In the genomic region with DNA sequence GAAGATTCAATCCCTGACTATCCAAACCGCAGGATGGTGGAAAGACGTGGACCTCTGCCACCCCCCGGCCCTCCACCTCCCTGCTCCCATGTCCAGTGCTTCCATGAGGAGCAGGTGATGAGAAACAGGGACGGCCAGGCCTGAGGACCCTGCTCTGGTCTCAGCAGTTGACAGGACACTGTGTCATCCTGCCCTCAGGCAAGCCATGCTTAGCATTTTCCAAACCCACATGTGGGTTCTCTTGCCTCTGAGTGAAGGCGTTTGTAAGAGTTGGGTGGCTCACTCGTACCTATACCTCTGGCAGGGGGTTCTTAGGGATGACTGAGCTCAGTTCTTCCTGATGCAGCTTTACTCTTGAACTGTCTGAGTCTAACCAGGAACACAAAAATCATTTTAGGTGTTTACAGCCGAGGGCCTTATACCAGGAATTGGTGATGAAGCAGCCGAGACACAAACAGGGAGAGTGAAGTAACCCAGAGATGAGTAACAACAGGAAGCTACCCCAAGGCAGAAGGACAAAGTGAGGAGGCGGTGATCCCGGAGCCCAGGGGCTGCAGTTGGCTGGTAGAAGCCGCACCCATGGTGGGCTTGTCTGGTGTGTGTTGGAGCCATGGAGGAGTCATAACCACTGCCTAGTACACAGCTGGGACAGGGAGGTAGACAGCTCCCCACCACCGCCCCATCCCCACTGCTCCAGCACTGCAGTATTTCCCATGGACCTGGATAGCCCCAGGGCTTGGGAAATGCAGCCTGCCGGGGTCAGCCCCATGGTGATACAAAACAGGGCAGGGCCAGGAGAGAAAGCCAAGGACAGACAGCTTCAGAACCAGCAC, we compare ENCODE assay signal across 14 cellular contexts. TPM values are rescaled to one million over a fixed set of nuclear protein-coding genes. Genes with fewer than 3 reads are reported as not detected.
A peak's percentile ranks its signal among the peaks of the same experiment; 100 is the strongest.
DNase-seq lines count a peak whose midpoint lies in the region; ATAC-seq and TF ChIP-seq lines count a peak whose summit lies in the region.
"Had no signal": no experiment of that assay in that cellular context is flagged by ENCODE, and none has a peak within 500 bp of the region (broad histone marks: within the 10 kb centered on the region; RNA-seq: fewer than 3 reads in every experiment).

No MANE protein-coding gene starts in this region.

- H3K36me3 ChIP-seq in BE2C, result no peaks in the 10 kb centered on the region
- H3K36me3 ChIP-seq in Loucy (ENCODE audit: insufficient read depth, low read length), result no peaks in the 10 kb centered on the region
- H3K36me3 ChIP-seq in breast epithelium, result no peaks in the 10 kb centered on the region
- no peaks in the 10 kb centered on the region for H3K36me3 ChIP-seq in mesendoderm (ENCODE audit: control insufficient read depth, insufficient read depth, low read length)
- H3K36me3 ChIP-seq: ascending aorta, esophagus muscularis mucosa, uterus had no signal

- no peak for ATAC-seq in left lobe of liver
- ATAC-seq in GM21515 (IDR thresholded peaks at IDR 0.05; ENCODE audit: unreplicated experiment), result no peak
- ATAC-seq: left colon, T-cell had no signal

- peak overlapping the region; percentile 4 for H2BK15ac ChIP-seq in mesendoderm (replicated peaks; ENCODE audit: low read depth)

- H3K36me3 Mint-ChIP-seq in Calu3 (ENCODE audit: insufficient read depth, unreplicated experiment), result no peaks in the 10 kb centered on the region
- H3K36me3 Mint-ChIP-seq: T-cell had no signal

- CTCF ChIA-PET in Calu3 (lab: Charles Lee), result interaction anchor here (1.3 to 1.8 kb wide), 2 partner anchors 19 to 26 kb away, joined by 3 to 4 read pairs; partner anchors contain the start of gene ADORA1

- peak overlapping the region; percentile 96 for H2BK5ac ChIP-seq in mesendoderm (ENCODE audit: low read length)

- H3K4me2 ChIP-seq in Loucy (ENCODE audit: low read depth, low read length, poor library complexity, severe bottlenecking) (peak overlapping the region; percentile 58), mesendoderm (ENCODE audit: low read length) (no peak overlapping the region)

- H3K27me3 ChIP-seq in BE2C, result no peaks in the 10 kb centered on the region
- no peaks in the 10 kb centered on the region for H3K27me3 ChIP-seq in Loucy (ENCODE audit: insufficient read depth, low read length, poor library complexity, severe bottlenecking)
- no peaks in the 10 kb centered on the region for H3K27me3 ChIP-seq in breast epithelium
- H3K27me3 ChIP-seq in mesendoderm (ENCODE audit: insufficient read depth, low read length, poor library complexity), result no peaks in the 10 kb centered on the region
- H3K27me3 ChIP-seq: ascending aorta, uterus had no signal

- peak overlapping the region; percentile 91 for H3K23ac ChIP-seq in mesendoderm (ENCODE audit: low read length)

- no peak for TF ChIP-seq CTCF in BE2C (IDR thresholded peaks at IDR 0.05; ENCODE audit: low read depth, low read length)
- no peak for TF ChIP-seq CTCF in Loucy (conservative IDR thresholded peaks at IDR 0.05; ENCODE audit: low read length)
- TF ChIP-seq CTCF in breast epithelium (IDR thresholded peaks at IDR 0.05), result no peak
- TF ChIP-seq CTCF in Calu3 (IDR thresholded peaks at IDR 0.05; ENCODE audit: unreplicated experiment), result no peak

- H3K79me1 ChIP-seq in mesendoderm (ENCODE audit: low read length), result peaks cover 2% of the 10 kb centered on the region

- no peaks in the 10 kb centered on the region for H3F3A ChIP-seq in Loucy (ENCODE audit: low read depth)

- BruUV-seq in Calu3 (replicated peaks; lab: Mats Ljungman, UMichigan), result no TSS peak

- H3K27ac Mint-ChIP-seq in Calu3 (ENCODE audit: unreplicated experiment), result no peak overlapping the region
- H3K27ac Mint-ChIP-seq: T-cell had no signal

- H3K79me2 ChIP-seq in Loucy (ENCODE audit: insufficient read depth, low read length) (no peaks in the 10 kb centered on the region), mesendoderm (ENCODE audit: control insufficient read depth, insufficient read depth, low read length) (no peaks in the 10 kb centered on the region)

- H2AK5ac ChIP-seq in mesendoderm (ENCODE audit: low read length), result peak overlapping the region; percentile 67

- peaks cover 13% of the 10 kb centered on the region for H3K4me1 Mint-ChIP-seq in Calu3 (ENCODE audit: low read depth, unreplicated experiment)
- H3K4me1 Mint-ChIP-seq: T-cell had no signal

- peaks cover 64% of the 10 kb centered on the region for H3K4me1 ChIP-seq in BE2C
- H3K4me1 ChIP-seq in Loucy (ENCODE audit: insufficient read depth, low read length, poor library complexity, severe bottlenecking), result peaks cover 29% of the 10 kb centered on the region
- H3K4me1 ChIP-seq in breast epithelium, result peaks cover 0 to 8% of the 10 kb centered on the region in 2 donors
- H3K4me1 ChIP-seq in mesendoderm (ENCODE audit: control insufficient read depth, low read depth, low read length), result peaks cover 53% of the 10 kb centered on the region
- H3K4me1 ChIP-seq: ascending aorta, uterus had no signal

- peaks cover 57% of the 10 kb centered on the region for H3K27me3 Mint-ChIP-seq in Calu3 (ENCODE audit: unreplicated experiment)

- no peak for TF ChIP-seq POLR2A in breast epithelium (IDR thresholded peaks at IDR 0.05)

- H3K9ac ChIP-seq in Loucy (ENCODE audit: low read depth, low read length, poor library complexity, severe bottlenecking), result no peak overlapping the region
- peak overlapping the region; percentile 52 for H3K9ac ChIP-seq in mesendoderm (ENCODE audit: low read length)

- H4K20me1 ChIP-seq in Loucy (ENCODE audit: insufficient read depth, low read length, poor library complexity, severe bottlenecking), result no peaks in the 10 kb centered on the region

- WGBS in mesendoderm (ENCODE audit: extremely low coverage, insufficient coverage, low lambda C conversion rate), result no CpG with 5 or more reads among the region's 13 CpGs

- H2AFZ ChIP-seq in Loucy (ENCODE audit: low read length), result no peak overlapping the region

- peaks cover 10% of the 10 kb centered on the region for H3K9me3 Mint-ChIP-seq in Calu3 (ENCODE audit: low read depth, unreplicated experiment)

- peak overlapping the region; percentile 89 for H3K56ac ChIP-seq in mesendoderm (ENCODE audit: low read length)

- H3K4me3 Mint-ChIP-seq in Calu3 (ENCODE audit: low read depth, unreplicated experiment), result no peak overlapping the region
- H3K4me3 Mint-ChIP-seq: T-cell had no signal

- H4K5ac ChIP-seq in mesendoderm (ENCODE audit: low read length), result no peak overlapping the region

- H3K9me2 ChIP-seq in Loucy (replicated peaks; ENCODE audit: low read depth, low read length), result no peaks in the 10 kb centered on the region

- H3K4ac ChIP-seq in mesendoderm (ENCODE audit: low read depth, low read length), result peak overlapping the region; percentile 92

- peak overlapping the region; percentile 62 for H3K18ac ChIP-seq in mesendoderm (ENCODE audit: low read length)

- DNase-seq in BE2C, result peak; percentile 72
- peak in 1 of 2 donors; percentile 83 for DNase-seq in breast epithelium (ENCODE audit: low spot score in 2 of 2)
- DNase-seq in mesendoderm, result peak; percentile 93
- DNase-seq in Calu3, result no peak
- DNase-seq in left lobe of liver (ENCODE audit: low spot score), result no peak
- DNase-seq in superior temporal gyrus (ENCODE audit: extremely low spot score), result no peak
- DNase-seq: left colon, NCI-H526 treated with DMSO at 0.1 percent for 48 hours, T-cell, uterus had no signal

- H4K8ac ChIP-seq in mesendoderm (ENCODE audit: low read depth, low read length), result no peak overlapping the region

- H3K9me3 ChIP-seq in BE2C, result no peaks in the 10 kb centered on the region
- H3K9me3 ChIP-seq in Loucy (ENCODE audit: insufficient read depth, low read depth, low read length), result no peaks in the 10 kb centered on the region
- H3K9me3 ChIP-seq in breast epithelium, result no peaks in the 10 kb centered on the region
- H3K9me3 ChIP-seq: uterus had no signal

- H2BK120ac ChIP-seq in mesendoderm (ENCODE audit: low read depth, low read length), result peak overlapping the region; percentile 86

- H3K4me3 ChIP-seq in BE2C (ENCODE audit: low read depth, low read length) (no peak overlapping the region), Loucy (ENCODE audit: low read length, poor library complexity, severe bottlenecking) (no peak overlapping the region), breast epithelium (no peak overlapping the region), mesendoderm (ENCODE audit: low read length) (no peak overlapping the region)
- H3K4me3 ChIP-seq: ascending aorta, esophagus muscularis mucosa, uterus had no signal

- H3K27ac ChIP-seq in breast epithelium (peak overlapping the region; percentile 86 to 92), mesendoderm (ENCODE audit: low read depth, low read length) (peak overlapping the region; percentile 82)
- H3K27ac ChIP-seq: ascending aorta, esophagus muscularis mucosa, uterus had no signal

- intact Hi-C loops in breast epithelium (cut with DNase I; ENCODE audit: low total_unique reads) (no loop called here), Calu3 (cut with micrococcal nuclease; ENCODE audit: unreplicated experiment) (no loop called here)

RNA-seq across cellular contexts. Expression of gene MYBPH, which starts 21.4 kb away (rescaled TPM):
- not detected for polyA plus RNA-seq in BE2C (2012; ENCODE audit: insufficient read depth, insufficient read length, low read depth)
- total RNA-seq in breast epithelium (under 1 TPM in 1 of 3 donors, not detected in 2; 0.66 TPM), Calu3 (2022) (not detected in 2 replicates), left lobe of liver (not detected)
- not detected for polyA plus RNA-seq in mesendoderm (2013, experiment 1 of 2)
- 0.04 TPM for polyA plus RNA-seq in mesendoderm (2013, experiment 2 of 2)
- total RNA-seq: ascending aorta, esophagus muscularis mucosa, left colon, T-cell had no signal

RNA-seq across cellular contexts. Expression of gene ADORA1, which starts 26.7 kb away (rescaled TPM):
- 17.3 TPM for polyA plus RNA-seq in BE2C (2012; ENCODE audit: insufficient read depth, insufficient read length, low read depth)
- total RNA-seq in breast epithelium, result 10 to 100 TPM in 1 of 3 donors, 1 to 10 TPM in 1, under 1 TPM in 1; 0.64 to 14.5 (median 5.2) TPM
- polyA plus RNA-seq in mesendoderm (2013, experiment 1 of 2), result 8.0 TPM
- polyA plus RNA-seq in mesendoderm (2013, experiment 2 of 2), result 8.0 TPM
- total RNA-seq in Calu3 (2022), result 1.5 and 1.7 TPM in 2 replicates
- total RNA-seq in left lobe of liver, result 0.53 TPM
- total RNA-seq: T-cell had no signal

RNA-seq across cellular contexts. Expression of gene CHI3L1, which starts 32.3 kb away (rescaled TPM):
- not detected for polyA plus RNA-seq in BE2C (2012; ENCODE audit: insufficient read depth, insufficient read length, low read depth)
- total RNA-seq in breast epithelium (100 to 1,000 TPM in 2 of 3 donors, 10 to 100 TPM in 1; 14.2 to 638 (median 426) TPM), Calu3 (2022) (not detected in 2 replicates), left lobe of liver (60.6 TPM)
- 0.22 TPM for polyA plus RNA-seq in mesendoderm (2013, experiment 1 of 2)
- polyA plus RNA-seq in mesendoderm (2013, experiment 2 of 2), result 0.20 TPM

Comparison
In these comparisons a context has a peak if more than half of its experiments do, and no peak if none do; other contexts are left out.
1. DNase-seq: peak in BE2C (single experiment) and mesendoderm (single experiment); none in Calu3 (single experiment), left lobe of liver (single experiment) and superior temporal gyrus (single experiment).
2. RNA of gene CHI3L1, which starts 32.3 kb away (total RNA-seq): 14.2 to 638 TPM in breast epithelium and 60.6 TPM in left lobe of liver (single experiment); not detected in Calu3; every median in the first group is over 10 times any median in the second.